Comparison of ENCODE assay signal across 1 cellular context in the genomic region with DNA sequence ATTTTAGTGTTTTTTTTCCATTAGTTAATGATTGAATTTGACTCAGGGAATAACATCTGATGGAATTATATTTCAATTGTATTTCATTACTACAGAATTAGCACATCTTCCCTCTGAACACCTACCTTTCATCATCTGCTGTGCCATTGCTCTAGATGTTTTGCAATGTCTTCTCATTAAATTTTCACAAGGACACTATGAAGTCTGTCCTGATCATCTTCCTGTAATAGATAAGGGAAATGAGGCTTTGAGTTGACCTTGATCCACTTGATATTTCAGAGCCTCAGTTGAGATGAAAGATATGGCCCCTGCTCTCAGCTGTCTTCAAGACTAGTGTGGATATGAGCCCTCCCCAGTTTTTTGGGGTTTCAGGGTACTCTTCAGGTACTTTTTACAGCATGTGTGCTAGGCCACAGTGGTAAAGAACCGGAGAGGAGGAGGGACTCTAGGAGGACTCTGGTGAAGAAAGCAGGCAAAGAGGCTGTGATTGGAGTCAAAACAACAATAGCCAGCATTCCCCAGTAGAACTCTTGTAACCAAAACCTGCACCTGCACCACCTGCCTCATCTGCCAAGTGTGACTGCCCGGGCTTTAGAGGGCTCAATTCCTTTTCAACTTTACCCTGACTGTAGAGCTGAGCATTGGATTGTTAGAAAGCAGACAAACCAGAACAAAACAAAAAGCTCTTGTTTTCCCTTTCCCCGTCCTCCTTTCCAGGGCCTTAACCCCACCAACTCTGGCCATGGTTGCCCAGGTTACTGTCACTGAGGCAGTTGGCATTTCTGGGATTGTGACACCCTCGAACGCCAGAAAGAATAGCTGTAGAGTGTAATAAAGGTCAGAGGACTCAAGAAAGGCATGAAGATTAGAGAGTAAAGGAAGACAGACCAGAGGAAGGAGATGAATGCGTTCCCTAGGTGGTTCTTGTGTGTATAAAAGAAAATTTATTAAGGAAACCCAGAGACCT.
TF ChIP-seq lines count a peak whose summit lies in the region.

No MANE protein-coding gene starts in this region.

TF ChIP-seq in SK-N-SH treated with all-trans-retinoic acid at 6 μM for 48 hours, 23 proteins besides CTCF, POLR2A, EP300 and RAD21 (continued from another document):
- TF ChIP-seq, protein P1, sequence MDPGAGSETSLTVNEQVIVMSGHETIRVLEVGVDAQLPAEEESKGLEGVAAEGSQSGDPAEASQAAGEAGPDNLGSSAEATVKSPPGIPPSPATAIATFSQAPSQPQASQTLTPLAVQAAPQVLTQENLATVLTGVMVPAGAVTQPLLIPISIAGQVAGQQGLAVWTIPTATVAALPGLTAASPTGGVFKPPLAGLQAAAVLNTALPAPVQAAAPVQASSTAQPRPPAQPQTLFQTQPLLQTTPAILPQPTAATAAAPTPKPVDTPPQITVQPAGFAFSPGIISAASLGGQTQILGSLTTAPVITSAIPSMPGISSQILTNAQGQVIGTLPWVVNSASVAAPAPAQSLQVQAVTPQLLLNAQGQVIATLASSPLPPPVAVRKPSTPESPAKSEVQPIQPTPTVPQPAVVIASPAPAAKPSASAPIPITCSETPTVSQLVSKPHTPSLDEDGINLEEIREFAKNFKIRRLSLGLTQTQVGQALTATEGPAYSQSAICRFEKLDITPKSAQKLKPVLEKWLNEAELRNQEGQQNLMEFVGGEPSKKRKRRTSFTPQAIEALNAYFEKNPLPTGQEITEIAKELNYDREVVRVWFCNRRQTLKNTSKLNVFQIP (CRISPR knock-in tag; IDR thresholded peaks at IDR 0.05; ENCODE audit: borderline replicate concordance, low read depth): no peak
- TF ChIP-seq ZNF70 (CRISPR knock-in tag; IDR thresholded peaks at IDR 0.05): no peak
- TF ChIP-seq, protein P2, sequence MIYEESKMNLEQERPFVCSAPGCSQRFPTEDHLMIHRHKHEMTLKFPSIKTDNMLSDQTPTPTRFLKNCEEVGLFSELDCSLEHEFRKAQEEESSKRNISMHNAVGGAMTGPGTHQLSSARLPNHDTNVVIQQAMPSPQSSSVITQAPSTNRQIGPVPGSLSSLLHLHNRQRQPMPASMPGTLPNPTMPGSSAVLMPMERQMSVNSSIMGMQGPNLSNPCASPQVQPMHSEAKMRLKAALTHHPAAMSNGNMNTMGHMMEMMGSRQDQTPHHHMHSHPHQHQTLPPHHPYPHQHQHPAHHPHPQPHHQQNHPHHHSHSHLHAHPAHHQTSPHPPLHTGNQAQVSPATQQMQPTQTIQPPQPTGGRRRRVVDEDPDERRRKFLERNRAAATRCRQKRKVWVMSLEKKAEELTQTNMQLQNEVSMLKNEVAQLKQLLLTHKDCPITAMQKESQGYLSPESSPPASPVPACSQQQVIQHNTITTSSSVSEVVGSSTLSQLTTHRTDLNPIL (CRISPR knock-in tag; IDR thresholded peaks at IDR 0.05; ENCODE audit: low read depth): no peak
- no peak for TF ChIP-seq TOX (CRISPR knock-in tag; IDR thresholded peaks at IDR 0.05; ENCODE audit: borderline replicate concordance)
- TF ChIP-seq TCF4 (CRISPR knock-in tag; IDR thresholded peaks at IDR 0.05; ENCODE audit: borderline replicate concordance): no peak
- no peak for TF ChIP-seq ISL1 (CRISPR knock-in tag; IDR thresholded peaks at IDR 0.05)
- TF ChIP-seq ZFP3 (CRISPR knock-in tag; IDR thresholded peaks at IDR 0.05): no peak
- TF ChIP-seq, protein P3, sequence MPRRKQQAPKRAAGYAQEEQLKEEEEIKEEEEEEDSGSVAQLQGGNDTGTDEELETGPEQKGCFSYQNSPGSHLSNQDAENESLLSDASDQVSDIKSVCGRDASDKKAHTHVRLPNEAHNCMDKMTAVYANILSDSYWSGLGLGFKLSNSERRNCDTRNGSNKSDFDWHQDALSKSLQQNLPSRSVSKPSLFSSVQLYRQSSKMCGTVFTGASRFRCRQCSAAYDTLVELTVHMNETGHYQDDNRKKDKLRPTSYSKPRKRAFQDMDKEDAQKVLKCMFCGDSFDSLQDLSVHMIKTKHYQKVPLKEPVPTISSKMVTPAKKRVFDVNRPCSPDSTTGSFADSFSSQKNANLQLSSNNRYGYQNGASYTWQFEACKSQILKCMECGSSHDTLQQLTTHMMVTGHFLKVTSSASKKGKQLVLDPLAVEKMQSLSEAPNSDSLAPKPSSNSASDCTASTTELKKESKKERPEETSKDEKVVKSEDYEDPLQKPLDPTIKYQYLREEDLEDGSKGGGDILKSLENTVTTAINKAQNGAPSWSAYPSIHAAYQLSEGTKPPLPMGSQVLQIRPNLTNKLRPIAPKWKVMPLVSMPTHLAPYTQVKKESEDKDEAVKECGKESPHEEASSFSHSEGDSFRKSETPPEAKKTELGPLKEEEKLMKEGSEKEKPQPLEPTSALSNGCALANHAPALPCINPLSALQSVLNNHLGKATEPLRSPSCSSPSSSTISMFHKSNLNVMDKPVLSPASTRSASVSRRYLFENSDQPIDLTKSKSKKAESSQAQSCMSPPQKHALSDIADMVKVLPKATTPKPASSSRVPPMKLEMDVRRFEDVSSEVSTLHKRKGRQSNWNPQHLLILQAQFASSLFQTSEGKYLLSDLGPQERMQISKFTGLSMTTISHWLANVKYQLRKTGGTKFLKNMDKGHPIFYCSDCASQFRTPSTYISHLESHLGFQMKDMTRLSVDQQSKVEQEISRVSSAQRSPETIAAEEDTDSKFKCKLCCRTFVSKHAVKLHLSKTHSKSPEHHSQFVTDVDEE (CRISPR knock-in tag; IDR thresholded peaks at IDR 0.05): no peak
- no peak for TF ChIP-seq ZFP30 (CRISPR knock-in tag; IDR thresholded peaks at IDR 0.05)
